ENCODE assay signal across 8 cellular contexts in the genomic region with DNA sequence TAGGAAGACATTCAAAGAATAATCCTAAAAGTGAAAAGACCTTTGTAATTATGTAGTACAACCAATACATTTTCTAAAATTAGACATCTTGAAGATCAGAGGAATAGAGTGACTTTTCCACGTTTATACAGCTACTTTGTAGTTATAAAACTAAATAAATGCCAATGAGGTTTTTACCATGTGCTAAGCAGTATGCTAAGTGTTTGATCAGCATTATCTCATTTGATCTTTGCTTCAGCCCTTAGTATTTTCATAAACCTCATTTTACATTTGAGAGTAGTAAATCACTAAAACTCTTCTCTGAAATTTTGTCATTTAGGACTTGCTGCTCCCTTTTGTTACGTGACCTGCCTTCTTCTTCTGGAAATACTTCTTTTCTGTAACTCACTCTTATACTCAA.
"Had no signal": no experiment of that assay in that cellular context is flagged by ENCODE, and none has a peak within 500 bp of the region (broad histone marks: within the 10 kb centered on the region; RNA-seq: fewer than 3 reads in every experiment).

No MANE protein-coding gene starts in this region.

- DNase-seq: GDM1, GF-D8 had no signal

- FAIRE-seq: G401.6, GM12878, GM12891, GM12892, GM18507, GM19239 had no signal

- ATAC-seq: GM12878 had no signal

- H3K4me3 ChIP-seq: GM12878 had no signal
